Comparison of ENCODE assay signal across 9 cellular contexts in genomic region chr10:64973391-64973790, GRCh38.
"Had no signal": no experiment of that assay in that cellular context is flagged by ENCODE, and none has a peak within 500 bp of the region (broad histone marks: within the 10 kb centered on the region; RNA-seq: fewer than 3 reads in every experiment).

No MANE protein-coding gene starts in this region.

- H2AFZ ChIP-seq: GM23248, GM23338 had no signal

- H3K9me3 ChIP-seq: HAP-1 had no signal

- H3K4me3 ChIP-seq: GM23248, GM23338, HAP-1 had no signal

- H3K27ac ChIP-seq: GM23248 had no signal

- DNase-seq: GM23248, GOT3, H7, H9, HCEC 1CT, HFFc6 had no signal

- H3K4me2 ChIP-seq: GM23338 had no signal

- H3K4me1 ChIP-seq: HAP-1 had no signal

- H3K9ac ChIP-seq: GM23248 had no signal

- ATAC-seq: GM23338, HCT116 had no signal

- H3K36me3 ChIP-seq: HAP-1 had no signal
